ENCODE assay signal across 22 cellular contexts in the genomic region with DNA sequence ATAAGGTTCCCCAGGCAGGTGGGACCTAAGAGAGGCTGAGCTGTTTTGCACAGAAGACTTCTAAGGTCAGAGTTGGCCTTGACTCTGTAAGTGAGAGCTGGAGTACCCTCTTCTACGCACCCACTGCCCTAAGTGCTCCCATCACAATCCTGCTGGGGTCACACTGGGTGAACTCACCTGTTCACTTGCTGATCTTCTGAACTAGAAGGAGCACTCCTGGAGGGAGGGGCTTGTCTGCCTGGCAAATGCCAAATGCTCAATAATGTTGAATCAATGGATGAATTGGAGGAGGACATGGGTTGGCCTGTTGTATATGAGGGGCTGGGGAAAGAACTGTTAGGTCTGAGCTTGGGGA. TPM values are rescaled to one million over a fixed set of nuclear protein-coding genes. Genes with fewer than 3 reads are reported as not detected.
A peak's percentile ranks its signal among the peaks of the same experiment; 100 is the strongest.
DNase-seq lines count a peak whose midpoint lies in the region; ATAC-seq and TF ChIP-seq lines count a peak whose summit lies in the region.
"Had no signal": no experiment of that assay in that cellular context is flagged by ENCODE, and none has a peak within 500 bp of the region (broad histone marks: within the 10 kb centered on the region; RNA-seq: fewer than 3 reads in every experiment).

No MANE protein-coding gene starts in this region.

- H3K27ac Mint-ChIP-seq in chondrocyte (ENCODE audit: unreplicated experiment) (peak overlapping the region; percentile 90), neural progenitor cell (peak overlapping the region; percentile 51), T-cell (no peak overlapping the region)
- H3K27ac Mint-ChIP-seq: activated CD4-positive, alpha-beta memory T cell treated with anti-CD3 and anti-CD28 coated beads, Interleukin-2, amount 10 ng/mL, durations not matched to agents 7 days and 5 days had no signal

- H3K9ac ChIP-seq in GM23248 (no peak overlapping the region; the same call in 1 of the 2 replicates), neural progenitor cell (no peak overlapping the region)

- TF ChIP-seq CTCF in chondrocyte (IDR thresholded peaks at IDR 0.05) (no peak), neural progenitor cell (IDR thresholded peaks at IDR 0.05) (no peak)

- no peak overlapping the region for H3K4me3 Mint-ChIP-seq in chondrocyte (ENCODE audit: unreplicated experiment)
- peak overlapping the region; percentile 9 for H3K4me3 Mint-ChIP-seq in neural progenitor cell
- H3K4me3 Mint-ChIP-seq in T-cell = no peak overlapping the region
- H3K4me3 Mint-ChIP-seq: activated CD4-positive, alpha-beta memory T cell treated with anti-CD3 and anti-CD28 coated beads, Interleukin-2, amount 10 ng/mL, durations not matched to agents 7 days and 5 days; CD8-positive, alpha-beta memory T cell had no signal

- H3K9me2 ChIP-seq in GM23248 (ENCODE audit: insufficient read depth) = no peaks in the 10 kb centered on the region

- H3K9me3 ChIP-seq in GM23248 (ENCODE audit: low read depth) (no peaks in the 10 kb centered on the region), neural progenitor cell (ENCODE audit: low read depth) (no peaks in the 10 kb centered on the region), thymus (ENCODE audit: control insufficient read depth) (no peaks in the 10 kb centered on the region)
- H3K9me3 ChIP-seq: esophagus muscularis mucosa had no signal

- peaks cover 93% of the 10 kb centered on the region for H3K4me1 Mint-ChIP-seq in chondrocyte (ENCODE audit: low read depth)
- H3K4me1 Mint-ChIP-seq in neural progenitor cell = peaks cover 84% of the 10 kb centered on the region
- H3K4me1 Mint-ChIP-seq in T-cell = peaks cover 0 to 5% (median 4%) of the 10 kb centered on the region in 3 donors

- WGBS in GM23248 (ENCODE audit: low coverage in 1 of 2, low lambda C conversion rate in 2 of 2, missing lambda C conversion rate in 2 of 2), 2 experiments = 100% methylated on average over 1 of the region's 1 CpG
- 96% methylated on average over 1 of the region's 1 CpG for WGBS in thymus

- H3K27ac ChIP-seq in GM23248 = peak overlapping the region; percentile 70
- no peak overlapping the region for H3K27ac ChIP-seq in neural progenitor cell
- H3K27ac ChIP-seq in thymus (ENCODE audit: low read depth) = peak overlapping the region; percentile 8
- H3K27ac ChIP-seq: SK-N-MC had no signal

- no peak for ATAC-seq in GM21528 (IDR thresholded peaks at IDR 0.05; ENCODE audit: low FRiP score, unreplicated experiment)
- no peak for ATAC-seq in GM21515 (IDR thresholded peaks at IDR 0.05; ENCODE audit: unreplicated experiment)
- ATAC-seq in T-cell (replicated peaks in 1 of 4) = no peak
- ATAC-seq: HCT116 had no signal

- H3K27me3 Mint-ChIP-seq in chondrocyte (ENCODE audit: low read depth) = no peaks in the 10 kb centered on the region
- peaks cover 17% of the 10 kb centered on the region for H3K27me3 Mint-ChIP-seq in neural progenitor cell (ENCODE audit: insufficient read depth, low read depth)
- H3K27me3 Mint-ChIP-seq in T-cell = peaks cover 0 to 5% of the 10 kb centered on the region in 2 donors

- no peaks in the 10 kb centered on the region for H4K20me1 ChIP-seq in GM23248 (ENCODE audit: insufficient read depth)
- peaks cover 33% of the 10 kb centered on the region for H4K20me1 ChIP-seq in neural progenitor cell (ENCODE audit: low read depth)

- peaks cover 5% of the 10 kb centered on the region for H3K36me3 Mint-ChIP-seq in chondrocyte (ENCODE audit: low read depth)
- H3K36me3 Mint-ChIP-seq in neural progenitor cell = peaks cover 3% of the 10 kb centered on the region
- no peaks in the 10 kb centered on the region for H3K36me3 Mint-ChIP-seq in T-cell
- H3K36me3 Mint-ChIP-seq: CD8-positive, alpha-beta memory T cell had no signal

- H3K4me2 ChIP-seq in GM23248 (ENCODE audit: unreplicated experiment) (no peak overlapping the region), neural progenitor cell (no peak overlapping the region)

- H3K9me3 Mint-ChIP-seq in chondrocyte (ENCODE audit: low read depth) (no peaks in the 10 kb centered on the region), neural progenitor cell (no peaks in the 10 kb centered on the region), T-cell (no peaks in the 10 kb centered on the region)
- H3K9me3 Mint-ChIP-seq: activated CD4-positive, alpha-beta memory T cell treated with anti-CD3 and anti-CD28 coated beads, Interleukin-2, amount 10 ng/mL, durations not matched to agents 7 days and 5 days; CD8-positive, alpha-beta memory T cell had no signal

- H3K4me3 ChIP-seq in GM23248 = no peak overlapping the region
- H3K4me3 ChIP-seq in neural progenitor cell = no peak overlapping the region
- H3K4me3 ChIP-seq in thymus (ENCODE audit: low read length) = no peak overlapping the region
- H3K4me3 ChIP-seq: esophagus muscularis mucosa, SK-N-MC had no signal

- 0 out of 2 replicates have a peak, but pooled peaks cover 8% of the 10 kb centered on the region for H3K36me3 ChIP-seq in GM23248 (ENCODE audit: low read depth)
- H3K36me3 ChIP-seq in neural progenitor cell = no peaks in the 10 kb centered on the region
- no peaks in the 10 kb centered on the region for H3K36me3 ChIP-seq in thymus (ENCODE audit: control insufficient read depth, insufficient read depth)
- H3K36me3 ChIP-seq: esophagus muscularis mucosa had no signal

- in situ Hi-C loops in GM23248 (cut with MboI) = no loop called here

- H2AFZ ChIP-seq in GM23248 (no peak overlapping the region), neural progenitor cell (replicated peaks) (no peak overlapping the region)

- POLR2A ChIA-PET in T-cell (lab: Charles Lee) = no interaction called here

- H3K79me2 ChIP-seq in GM23248 (ENCODE audit: insufficient read depth) (peaks cover 15% of the 10 kb centered on the region), neural progenitor cell (ENCODE audit: low read depth) (no peaks in the 10 kb centered on the region)

- H3K27me3 ChIP-seq in GM23248 (replicated peaks; ENCODE audit: insufficient read depth) (no peaks in the 10 kb centered on the region), neural progenitor cell (peaks cover 11% of the 10 kb centered on the region), thymus (ENCODE audit: control insufficient read depth, insufficient read depth) (peaks cover 2% of the 10 kb centered on the region)
- H3K27me3 ChIP-seq: esophagus muscularis mucosa had no signal

- DNase-seq in GM23248 (no peak), chondrocyte (ENCODE audit: low spot score) (no peak), neural progenitor cell (ENCODE audit: low spot score) (no peak), 8988T (no peak), T-cell (no peak)
- DNase-seq: activated CD4-positive, alpha-beta memory T cell treated with anti-CD3 and anti-CD28 coated beads, Interleukin-2, amount 10 ng/mL, durations not matched to agents 7 days and 5 days; activated naive CD4-positive, alpha-beta T cell treated with Interleukin-2 at 50 U/mL for 16 hours; activated T-cell treated with anti-CD3 and anti-CD28 coated beads, Interleukin-2, amount 50 U/mL, for 1 hour; aorta; CD8-positive, alpha-beta memory T cell; cerebellar nuclear complex; effector CD8-positive, alpha-beta T cell; NCI-H1105 treated with DMSO at 0.1 percent for 48 hours; NCI-H2107; NCI-H524; stimulated activated CD4-positive, alpha-beta T cell treated with anti-CD3 and anti-CD28 coated beads, Interleukin-12 subunit alpha, Interleukin-12 subunit beta, amount 100 ng/mL, for 4 hours had no signal

- CTCF ChIA-PET in T-cell (lab: Charles Lee) = interaction anchor here (1.4 to 3.2 kb wide), 4 partner anchors 56 to 271 kb away, joined by 3 to 31 read pairs (median 10); no protein-coding TSS in a partner anchor

- H3K4me1 ChIP-seq in GM23248 (ENCODE audit: insufficient read depth) (peaks cover 47% of the 10 kb centered on the region), neural progenitor cell (peaks cover 55% of the 10 kb centered on the region), thymus (ENCODE audit: control insufficient read depth, insufficient read depth, low read length) (peaks cover 40% of the 10 kb centered on the region)

- H3F3A ChIP-seq in GM23248 (ENCODE audit: insufficient read depth) (peaks cover 33% of the 10 kb centered on the region), neural progenitor cell (ENCODE audit: low read depth) (peaks cover 21% of the 10 kb centered on the region)

RNA-seq across cellular contexts. Expression of a gene that starts 43.1 kb away (rescaled TPM):
- 163 and 168 TPM in 2 replicates for total RNA-seq in GM23248 (2014; rRNA removed; shearing (Covaris generic))
- polyA plus RNA-seq in GM23248 (2016; fragmentation: Nextera tagmentation; extraction: Ambion mirVana) = 81.4 and 83.7 TPM in 2 replicates
- total RNA-seq in chondrocyte = 144 to 193 TPM (median 145 TPM) in 3 replicates
- total RNA-seq in neural progenitor cell (ENCODE audit: low replicate concordance) = 17.2 and 25.6 TPM in 2 replicates
- 47.9 TPM for polyA plus RNA-seq in thymus
- total RNA-seq in T-cell = 1 to 10 TPM; 5.1 to 7.6 (median 6.2) TPM

Comparison
In these comparisons a context has a peak if more than half of its experiments do, and no peak if none do; other contexts are left out.
1. H3K27ac Mint-ChIP-seq: peak in chondrocyte (single experiment) and neural progenitor cell (single experiment); none in T-cell (0 of 2).